Comparison of ENCODE assay signal across 8 cellular contexts in genomic region chr17:48100591-48101011, GRCh38.
A peak's percentile ranks its signal among the peaks of the same experiment; 100 is the strongest.
DNase-seq lines count a peak whose midpoint lies in the region; ATAC-seq and TF ChIP-seq lines count a peak whose summit lies in the region.

No MANE protein-coding gene starts in this region.

- peaks cover 6% of the 10 kb centered on the region for H3K36me3 Mint-ChIP-seq in nephron (ENCODE audit: low read depth)

- TF ChIP-seq CTCF in fibroblast of mammary gland (conservative IDR thresholded peaks at IDR 0.05; ENCODE audit: control insufficient read depth, insufficient read depth, low read depth, low read length) (no peak), nephron (IDR thresholded peaks at IDR 0.05; ENCODE audit: unreplicated experiment in 3 of 3) (no peak)

- peaks cover 4% of the 10 kb centered on the region for H3K9me3 Mint-ChIP-seq in nephron

- H3K4me3 ChIP-seq in fibroblast of mammary gland (ENCODE audit: control insufficient read depth, low read depth, low read length): peak overlapping the region; percentile 87

- H3K27me3 Mint-ChIP-seq in nephron (ENCODE audit: low read depth): no peaks in the 10 kb centered on the region

- H3K4me3 Mint-ChIP-seq in nephron: peak overlapping the region; percentile 97 to 100 (median 98)

- peak overlapping the region; percentile 89 to 98 (median 98) for H3K27ac Mint-ChIP-seq in nephron

- DNase-seq in NCI-H1417 (lab: John Stamatoyannopoulos, UW): peak in 2 of 3 experiments; percentile 36 to 85
- DNase-seq in NCI-H1417 treated with DMSO at 0.1 percent for 48 hours (lab: John Stamatoyannopoulos, UW): no peak
- peak; percentile 43 to 69 for DNase-seq in Kasumi-1 (lab: John Stamatoyannopoulos, UW)
- DNase-seq in T1000 (lab: John Stamatoyannopoulos, UW): peak; percentile 46
- DNase-seq in fibroblast of mammary gland (ENCODE audit: low read depth): peak; percentile 55

- no peak for ATAC-seq in GM21526 (IDR thresholded peaks at IDR 0.05; ENCODE audit: low FRiP score, unreplicated experiment)
- no peak for ATAC-seq in HG02852 (IDR thresholded peaks at IDR 0.05; ENCODE audit: unreplicated experiment)

- peaks cover 11% of the 10 kb centered on the region for H3K4me1 Mint-ChIP-seq in nephron
